In the genomic region with DNA sequence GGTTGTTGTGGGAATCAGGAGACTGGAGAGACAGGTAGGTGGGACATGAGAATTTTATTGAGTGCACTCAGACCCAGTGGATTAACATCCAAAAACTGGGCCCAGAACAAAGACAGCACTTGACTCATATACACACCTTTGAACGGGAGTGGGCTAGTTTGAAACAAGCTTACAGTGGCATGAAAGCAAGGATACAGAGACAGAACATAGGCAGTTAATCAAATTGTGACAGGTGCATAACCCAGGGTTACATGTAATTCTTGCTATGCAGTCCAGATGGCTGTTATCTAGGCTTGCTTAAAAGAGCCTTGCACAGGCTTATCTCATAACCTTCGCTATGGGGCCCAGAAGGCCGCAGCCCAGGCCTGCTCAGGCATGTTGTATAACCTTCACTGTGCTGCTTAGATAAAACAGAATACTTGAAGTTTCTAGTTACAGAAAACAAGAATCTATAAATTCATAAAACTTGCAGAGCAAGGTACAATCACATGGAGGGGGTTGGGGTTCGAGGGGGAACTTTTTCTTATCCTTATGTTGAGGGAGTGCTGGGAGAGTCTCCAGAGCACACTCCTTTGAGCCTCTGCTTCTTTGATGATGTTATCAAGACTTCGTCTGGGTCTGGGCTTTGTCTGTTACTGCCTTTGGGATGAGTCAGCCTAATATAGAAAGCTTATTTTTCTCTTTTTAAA, we compare ENCODE assay signal across 15 cellular contexts.
DNase-seq lines count a peak whose midpoint lies in the region; ATAC-seq and TF ChIP-seq lines count a peak whose summit lies in the region.
"Had no signal": no experiment of that assay in that cellular context is flagged by ENCODE, and none has a peak within 500 bp of the region (broad histone marks: within the 10 kb centered on the region; RNA-seq: fewer than 3 reads in every experiment).

No MANE protein-coding gene starts in this region.

- H3K36me3 Mint-ChIP-seq in endodermal cell (ENCODE audit: low read depth), result peaks cover 2% of the 10 kb centered on the region
- peaks cover 10% of the 10 kb centered on the region for H3K36me3 Mint-ChIP-seq in activated CD4-positive, alpha-beta memory T cell treated with anti-CD3 and anti-CD28 coated beads for 36 hours

- no peak overlapping the region for H3K18ac ChIP-seq in trophoblast cell (ENCODE audit: low read length)

- in situ Hi-C loops in Caki2 (cut with HindIII; ENCODE audit: low pct_unique_long_range_greater_than_20kb, low sequenced_read_pairs), result no loop called here

- no peak overlapping the region for H3K27ac ChIP-seq in endodermal cell (ENCODE audit: low read depth, low read length)
- no peak overlapping the region for H3K27ac ChIP-seq in trophoblast cell (ENCODE audit: low read depth, low read length)
- H3K27ac ChIP-seq: neutrophil had no signal

- no peak for TF ChIP-seq CTCF in NB4 (IDR thresholded peaks at IDR 0.05; ENCODE audit: low read depth, low read length)
- no peak for TF ChIP-seq CTCF in endodermal cell (conservative IDR thresholded peaks at IDR 0.05)

- no peak overlapping the region for H2BK12ac ChIP-seq in trophoblast cell (ENCODE audit: low read length)

- H3K23ac ChIP-seq in trophoblast cell (ENCODE audit: low read length), result no peak overlapping the region

- no peak overlapping the region for H3K4me3 Mint-ChIP-seq in endodermal cell
- no peak overlapping the region for H3K4me3 Mint-ChIP-seq in activated CD4-positive, alpha-beta memory T cell treated with anti-CD3 and anti-CD28 coated beads for 36 hours
- H3K4me3 Mint-ChIP-seq: activated naive CD8-positive, alpha-beta T cell treated with anti-CD3 and anti-CD28 coated beads, Interleukin-2, amount 50 U/mL, for 24 hours; activated T-cell treated with anti-CD3 and anti-CD28 coated beads, Interleukin-2, amount 50 U/mL, for 4 hours; T-helper 1 cell treated with Interleukin-12 subunit alpha and Interleukin-12 subunit beta and Interleukin-4 antibody, amounts not matched to agents 30 μg/mL and 1 μg/mL, for 36 hours had no signal

- H2BK5ac ChIP-seq in trophoblast cell (ENCODE audit: low read depth, low read length, poor library complexity), result no peak overlapping the region

- H3K79me2 ChIP-seq in trophoblast cell (ENCODE audit: control insufficient read depth, insufficient read depth, low read length, poor library complexity), result no peaks in the 10 kb centered on the region

- H3K79me1 ChIP-seq in trophoblast cell (ENCODE audit: low read length), result peaks cover 2% of the 10 kb centered on the region

- H3K27ac Mint-ChIP-seq in endodermal cell, result no peak overlapping the region
- no peak overlapping the region for H3K27ac Mint-ChIP-seq in activated CD4-positive, alpha-beta memory T cell treated with anti-CD3 and anti-CD28 coated beads for 36 hours
- H3K27ac Mint-ChIP-seq: activated naive CD8-positive, alpha-beta T cell treated with anti-CD3 and anti-CD28 coated beads, Interleukin-2, amount 50 U/mL, for 24 hours; T-helper 1 cell treated with Interleukin-12 subunit alpha and Interleukin-12 subunit beta and Interleukin-4 antibody, amounts not matched to agents 30 μg/mL and 1 μg/mL, for 36 hours had no signal

- no peak overlapping the region for H3K14ac ChIP-seq in trophoblast cell (ENCODE audit: low read length)

- no peak overlapping the region for H3K4me2 ChIP-seq in trophoblast cell (ENCODE audit: low read length)

- H3K36me3 ChIP-seq in endodermal cell (ENCODE audit: control insufficient read depth, insufficient read depth, low read length) (no peaks in the 10 kb centered on the region), trophoblast cell (ENCODE audit: control insufficient read depth in 1 of 2, insufficient read depth in 2 of 2, low read length in 2 of 2) (peaks cover 0 to 3% of the 10 kb centered on the region in 2 experiments)
- H3K36me3 ChIP-seq: neutrophil had no signal

- TF ChIP-seq POLR2A in NB4 (IDR thresholded peaks at IDR 0.05; ENCODE audit: extremely low read depth, insufficient read length), result no peak

- H4K91ac ChIP-seq in trophoblast cell (ENCODE audit: low read depth, low read length), result no peak overlapping the region

- no peak overlapping the region for H2AK5ac ChIP-seq in trophoblast cell (ENCODE audit: low read length)

- H3K27me3 ChIP-seq in endodermal cell (ENCODE audit: control insufficient read depth, insufficient read depth, low read length, poor library complexity, severe bottlenecking), result peaks cover 31% of the 10 kb centered on the region
- peaks cover 19% of the 10 kb centered on the region for H3K27me3 ChIP-seq in trophoblast cell (ENCODE audit: insufficient read depth, low read length)

- H3K9me3 ChIP-seq in endodermal cell (ENCODE audit: control insufficient read depth, low read length) (peaks cover 58% of the 10 kb centered on the region), trophoblast cell (ENCODE audit: insufficient read depth, low read depth, low read length) (peaks cover 30% of the 10 kb centered on the region)

- H2AFZ ChIP-seq in trophoblast cell (ENCODE audit: insufficient read depth, low read length, poor library complexity), result no peak overlapping the region

- H3K4me1 ChIP-seq in endodermal cell (ENCODE audit: control insufficient read depth, insufficient read depth, low read length), result no peaks in the 10 kb centered on the region
- peaks cover 3 to 6% of the 10 kb centered on the region in 2 experiments for H3K4me1 ChIP-seq in trophoblast cell (ENCODE audit: control insufficient read depth in 1 of 2, insufficient read depth in 2 of 2, low read length in 2 of 2)

- H3K9ac ChIP-seq in endodermal cell (ENCODE audit: extremely low read depth, low read length, poor library complexity, severe bottlenecking) (no peak overlapping the region), trophoblast cell (ENCODE audit: low read length) (no peak overlapping the region)

- ATAC-seq in GM19035 (IDR thresholded peaks at IDR 0.05; ENCODE audit: unreplicated experiment) (no peak), HG03097 (IDR thresholded peaks at IDR 0.05; ENCODE audit: low FRiP score, unreplicated experiment) (no peak), Right ventricle myocardium superior (ENCODE audit: poor library complexity) (no peak)
- ATAC-seq: activated naive CD8-positive, alpha-beta T cell treated with anti-CD3 and anti-CD28 coated beads, Interleukin-2, amount 50 U/mL, for 24 hours; activated T-cell treated with anti-CD3 and anti-CD28 coated beads, Interleukin-2, amount 50 U/mL, for 4 hours; GM12878 had no signal

- peaks cover 47% of the 10 kb centered on the region for H3K9me3 Mint-ChIP-seq in endodermal cell
- peaks cover 19% of the 10 kb centered on the region for H3K9me3 Mint-ChIP-seq in activated CD4-positive, alpha-beta memory T cell treated with anti-CD3 and anti-CD28 coated beads for 36 hours

- 88 to 90% methylated on average over 1 to 5 of the region's 5 CpGs for WGBS in endodermal cell (ENCODE audit: insufficient coverage in 1 of 2, insufficient read length in 1 of 2), 2 experiments
- WGBS in trophoblast cell (ENCODE audit: extremely low coverage, insufficient coverage, insufficient read length), result no CpG with 5 or more reads among the region's 5 CpGs

- H3K4me1 Mint-ChIP-seq in endodermal cell, result no peaks in the 10 kb centered on the region
- no peaks in the 10 kb centered on the region for H3K4me1 Mint-ChIP-seq in activated CD4-positive, alpha-beta memory T cell treated with anti-CD3 and anti-CD28 coated beads for 36 hours (ENCODE audit: low read depth)

- H4K12ac ChIP-seq in trophoblast cell (ENCODE audit: low read depth, low read length), result no peak overlapping the region

- H3K27me3 Mint-ChIP-seq in endodermal cell (ENCODE audit: insufficient read depth), result peaks cover 41% of the 10 kb centered on the region
- H3K27me3 Mint-ChIP-seq in activated CD4-positive, alpha-beta memory T cell treated with anti-CD3 and anti-CD28 coated beads for 36 hours, result peaks cover 15% of the 10 kb centered on the region

- H3K4me3 ChIP-seq in NB4 (ENCODE audit: low read depth, low read length) (no peak overlapping the region), endodermal cell (ENCODE audit: low read length) (peak overlapping the region; percentile 18), trophoblast cell (ENCODE audit: low read depth, low read length) (no peak overlapping the region)
- H3K4me3 ChIP-seq: GM12878, lung had no signal

- intact Hi-C loops in activated CD4-positive, alpha-beta memory T cell treated with anti-CD3 and anti-CD28 coated beads for 36 hours (cut with micrococcal nuclease), result no loop called here
- intact Hi-C loops in Right ventricle myocardium superior (cut with DNase I), result no loop called here

- no peak overlapping the region for H4K8ac ChIP-seq in trophoblast cell (ENCODE audit: low read depth, low read length)

- H2BK120ac ChIP-seq in trophoblast cell (ENCODE audit: insufficient read depth, low read length, poor library complexity), result no peak overlapping the region

- POLR2A ChIA-PET in activated CD4-positive, alpha-beta memory T cell treated with anti-CD3 and anti-CD28 coated beads for 36 hours (lab: Charles Lee), result no interaction called here

- CTCF ChIA-PET in activated CD4-positive, alpha-beta memory T cell treated with anti-CD3 and anti-CD28 coated beads for 36 hours (lab: Charles Lee), result no interaction called here

- no peak overlapping the region for H3K4ac ChIP-seq in trophoblast cell (ENCODE audit: low read depth, low read length)

- DNase-seq in Caki2 (ENCODE audit: low read depth) (peak; percentile 11), NB4 (ENCODE audit: low read depth) (peak; percentile 18), endodermal cell (no peak), trophoblast cell (peak; percentile 33 to 77), Right ventricle myocardium superior (no peak)
- no peak for DNase-seq in activated CD4-positive, alpha-beta memory T cell treated with anti-CD3 and anti-CD28 coated beads for 36 hours
- DNase-seq: activated CD4-positive, alpha-beta T cell treated with anti-CD3 and anti-CD28 coated beads for 1 hour; activated naive CD8-positive, alpha-beta T cell treated with anti-CD3 and anti-CD28 coated beads, Interleukin-2, amount 50 U/mL, for 24 hours; activated T-cell treated with anti-CD3 and anti-CD28 coated beads, Interleukin-2, amount 50 U/mL, for 4 hours had no signal

Comparison
In these comparisons a context has a peak if more than half of its experiments do, and no peak if none do; other contexts are left out.
1. DNase-seq: peak in Caki2 (single experiment), NB4 (single experiment) and trophoblast cell (2 of 2); none in endodermal cell (single experiment), activated CD4-positive, alpha-beta memory T cell treated with anti-CD3 and anti-CD28 coated beads for 36 hours (single experiment) and Right ventricle myocardium superior (single experiment).